ENCODE assay signal across 9 cellular contexts in genomic region chr17:48068491-48068961, GRCh38. TPM values are rescaled to one million over a fixed set of nuclear protein-coding genes. Genes with fewer than 3 reads are reported as not detected.
DNase-seq lines count a peak whose midpoint lies in the region; ATAC-seq and TF ChIP-seq lines count a peak whose summit lies in the region.
"Had no signal": no experiment of that assay in that cellular context is flagged by ENCODE, and none has a peak within 500 bp of the region (broad histone marks: within the 10 kb centered on the region; RNA-seq: fewer than 3 reads in every experiment).

No MANE protein-coding gene starts in this region.

- no peak overlapping the region for H3K4me3 Mint-ChIP-seq in effector memory CD8-positive, alpha-beta T cell
- no peak overlapping the region for H3K4me3 Mint-ChIP-seq in osteocyte (ENCODE audit: unreplicated experiment)
- H3K4me3 Mint-ChIP-seq: T-helper 1 cell treated with Interleukin-12 subunit alpha and Interleukin-12 subunit beta and Interleukin-4 antibody, amounts not matched to agents 30 μg/mL and 1 μg/mL, for 36 hours had no signal

- no peaks in the 10 kb centered on the region for H3K27me3 Mint-ChIP-seq in effector memory CD8-positive, alpha-beta T cell
- no peaks in the 10 kb centered on the region for H3K27me3 Mint-ChIP-seq in osteocyte (ENCODE audit: unreplicated experiment)

- peak; percentile 37 for ATAC-seq in effector memory CD8-positive, alpha-beta T cell (replicated peaks)

- H3K27ac Mint-ChIP-seq in effector memory CD8-positive, alpha-beta T cell: no peak overlapping the region
- H3K27ac Mint-ChIP-seq in osteocyte (ENCODE audit: unreplicated experiment): peak overlapping the region; percentile 35
- H3K27ac Mint-ChIP-seq: T-helper 1 cell treated with Interleukin-12 subunit alpha and Interleukin-12 subunit beta and Interleukin-4 antibody, amounts not matched to agents 30 μg/mL and 1 μg/mL, for 36 hours had no signal

- peaks cover 41% of the 10 kb centered on the region for H3K36me3 Mint-ChIP-seq in effector memory CD8-positive, alpha-beta T cell (ENCODE audit: insufficient read depth)
- H3K36me3 Mint-ChIP-seq in osteocyte (ENCODE audit: unreplicated experiment): peaks cover 35% of the 10 kb centered on the region

- peak; percentile 52 for DNase-seq in DMS53 (lab: John Stamatoyannopoulos, UW)
- no peak for DNase-seq in DMS53 treated with DMSO at 0.1 percent for 48 hours (lab: John Stamatoyannopoulos, UW; ENCODE audit: unreplicated experiment)
- no peak for DNase-seq in effector memory CD8-positive, alpha-beta T cell
- no peak for DNase-seq in osteocyte (ENCODE audit: extremely low spot score, unreplicated experiment)
- DNase-seq in NOMO-1 treated with DMSO at 0.1 percent for 48 hours (lab: John Stamatoyannopoulos, UW; ENCODE audit: unreplicated experiment): no peak
- DNase-seq in GF-D8 (lab: John Stamatoyannopoulos, UW): no peak
- DNase-seq in stimulated activated CD8-positive, alpha-beta memory T cell treated with anti-CD3 and anti-CD28 coated beads, Interleukin-4, amount 100 ng/mL, for 48 hours: no peak

- H3K9me3 Mint-ChIP-seq in effector memory CD8-positive, alpha-beta T cell: no peaks in the 10 kb centered on the region
- no peaks in the 10 kb centered on the region for H3K9me3 Mint-ChIP-seq in osteocyte (ENCODE audit: unreplicated experiment)
- H3K9me3 Mint-ChIP-seq: T-helper 1 cell treated with Interleukin-12 subunit alpha and Interleukin-12 subunit beta and Interleukin-4 antibody, amounts not matched to agents 30 μg/mL and 1 μg/mL, for 36 hours had no signal

- H3K4me1 Mint-ChIP-seq in effector memory CD8-positive, alpha-beta T cell (ENCODE audit: low read depth in 2 of 2): no peaks in the 10 kb centered on the region
- H3K4me1 Mint-ChIP-seq in osteocyte (ENCODE audit: unreplicated experiment): peaks cover 14% of the 10 kb centered on the region

- TF ChIP-seq CTCF in LNCAP (IDR thresholded peaks at IDR 0.05): peak; percentile 25; the same call in 1 of the 2 replicates
- peak; percentile 48 for TF ChIP-seq CTCF in osteocyte (IDR thresholded peaks at IDR 0.05)

RNA-seq across cellular contexts. Expression of gene NFE2L1, which starts 20.4 kb away (rescaled TPM):
- total RNA-seq in osteocyte: 250 and 278 TPM in 2 replicates

RNA-seq across cellular contexts. Expression of gene COPZ2, which starts 30.9 kb away (rescaled TPM):
- 49.4 and 53.4 TPM in 2 replicates for total RNA-seq in osteocyte

RNA-seq across cellular contexts. Expression of gene CBX1, which starts 32.8 kb away (rescaled TPM):
- 74.4 and 76.5 TPM in 2 replicates for total RNA-seq in osteocyte

RNA-seq across cellular contexts. Expression of gene SNX11, which starts 39.0 kb away (rescaled TPM):
- total RNA-seq in osteocyte: 16.2 and 18.3 TPM in 2 replicates
